Comparison of ENCODE assay signal across 8 cellular contexts in genomic region chr3:124351430-124352142, GRCh38.
A peak's percentile ranks its signal among the peaks of the same experiment; 100 is the strongest.
DNase-seq lines count a peak whose midpoint lies in the region; ATAC-seq and TF ChIP-seq lines count a peak whose summit lies in the region.

No MANE protein-coding gene starts in this region.

- no peaks in the 10 kb centered on the region for H3K4me1 Mint-ChIP-seq in activated CD4-positive, alpha-beta memory T cell treated with anti-CD3 and anti-CD28 coated beads for 36 hours (ENCODE audit: low read depth)

- peak; percentile 38 for DNase-seq in COLO668 (lab: John Stamatoyannopoulos, UW; ENCODE audit: unreplicated experiment)
- DNase-seq in HFF-Myc (ENCODE audit: extremely low read depth, low read depth), result peak; percentile 31
- DNase-seq in NCI-H748 (lab: John Stamatoyannopoulos, UW; ENCODE audit: unreplicated experiment), result peak; percentile 55
- peak; percentile 89 for DNase-seq in dedifferentiated amniotic fluid mesenchymal stem cell (ENCODE audit: extremely low spot score)
- DNase-seq in stimulated activated naive CD8-positive, alpha-beta T cell treated with anti-CD3 and anti-CD28 coated beads, Interleukin-15, Interleukin-2, amounts not matched to agents 100 U/mL and 50 U/mL, for 24 hours, result no peak
- no peak for DNase-seq in activated CD4-positive, alpha-beta memory T cell treated with anti-CD3 and anti-CD28 coated beads for 36 hours

- no peak for ATAC-seq in GM21723 (IDR thresholded peaks at IDR 0.05; ENCODE audit: unreplicated experiment)
- no peak for ATAC-seq in stimulated activated naive CD8-positive, alpha-beta T cell treated with anti-CD3 and anti-CD28 coated beads, Interleukin-15, Interleukin-2, amounts not matched to agents 100 U/mL and 50 U/mL, for 24 hours

- CTCF ChIA-PET in activated CD4-positive, alpha-beta memory T cell treated with anti-CD3 and anti-CD28 coated beads for 36 hours (lab: Charles Lee), result interaction anchor here (0.6 to 2.5 kb wide), 7 partner anchors 13 to 208 kb away, joined by 3 to 9 read pairs (median 3); no protein-coding TSS in a partner anchor

- H3K9me3 Mint-ChIP-seq in activated CD4-positive, alpha-beta memory T cell treated with anti-CD3 and anti-CD28 coated beads for 36 hours, result no peaks in the 10 kb centered on the region

- no peak overlapping the region for H3K9ac ChIP-seq in liver (ENCODE audit: low read depth in 1 of 2, low read length in 2 of 2)

- no peak overlapping the region for H3K4me3 Mint-ChIP-seq in activated CD4-positive, alpha-beta memory T cell treated with anti-CD3 and anti-CD28 coated beads for 36 hours

- H3K27me3 ChIP-seq in liver (ENCODE audit: control insufficient read depth in 4 of 4, insufficient read depth in 4 of 4, low read length in 3 of 4), result no peaks in the 10 kb centered on the region

- H3K27ac Mint-ChIP-seq in activated CD4-positive, alpha-beta memory T cell treated with anti-CD3 and anti-CD28 coated beads for 36 hours, result no peak overlapping the region

- POLR2A ChIA-PET in activated CD4-positive, alpha-beta memory T cell treated with anti-CD3 and anti-CD28 coated beads for 36 hours (lab: Charles Lee), result no interaction called here

- peak; percentile 47 for TF ChIP-seq CTCF in HFF-Myc (IDR thresholded peaks at IDR 0.05; ENCODE audit: low read depth, low read length, missing control alignments)
- TF ChIP-seq CTCF in liver (IDR thresholded peaks at IDR 0.05; ENCODE audit: low read depth, low read length, missing input control), result peak; percentile 79

- no peaks in the 10 kb centered on the region for H3K4me1 ChIP-seq in liver (ENCODE audit: control insufficient read depth in 4 of 4, insufficient read depth in 4 of 4, low read length in 3 of 4)

- H3K4me3 ChIP-seq in HFF-Myc (replicated peaks; ENCODE audit: low read depth, low read length) (no peak overlapping the region), liver (ENCODE audit: low read depth in 1 of 3, low read length in 3 of 3) (no peak overlapping the region)

- H3K36me3 Mint-ChIP-seq in activated CD4-positive, alpha-beta memory T cell treated with anti-CD3 and anti-CD28 coated beads for 36 hours, result no peaks in the 10 kb centered on the region

- H3K9me3 ChIP-seq in liver (ENCODE audit: control insufficient read depth in 4 of 4, low read length in 3 of 4), result no peaks in the 10 kb centered on the region

- no peak overlapping the region for H3K27ac ChIP-seq in liver (ENCODE audit: low read depth in 1 of 2, low read length in 2 of 2)

- peaks cover under 1% of the 10 kb centered on the region for H3K27me3 Mint-ChIP-seq in activated CD4-positive, alpha-beta memory T cell treated with anti-CD3 and anti-CD28 coated beads for 36 hours

- 60% methylated on average over 4 of the region's 4 CpGs for WGBS in liver

- peak; percentile 97 to 98 for TF ChIP-seq RAD21 in liver (IDR thresholded peaks at IDR 0.05)

- intact Hi-C loops in activated CD4-positive, alpha-beta memory T cell treated with anti-CD3 and anti-CD28 coated beads for 36 hours (cut with micrococcal nuclease), result loop anchor here (1.0 to 5.0 kb wide), 2 partner anchors 117 to 201 kb away; no protein-coding TSS in a partner anchor

- H3K36me3 ChIP-seq in liver (ENCODE audit: control insufficient read depth in 4 of 4, insufficient read depth in 3 of 4, low read depth in 1 of 4, low read length in 3 of 4), result no peaks in the 10 kb centered on the region

TF ChIP-seq in liver, 16 proteins besides CTCF, POLR2A, EP300 and RAD21:
- TF ChIP-seq HNF4A (conservative IDR thresholded peaks at IDR 0.05) (no peak), YY1 (IDR thresholded peaks at IDR 0.05) (peak; percentile 38)

Comparison
In these comparisons a context has a peak if more than half of its experiments do, and no peak if none do; other contexts are left out.
1. DNase-seq: peak in COLO668 (single experiment), HFF-Myc (single experiment), NCI-H748 (single experiment) and dedifferentiated amniotic fluid mesenchymal stem cell (single experiment); none in stimulated activated naive CD8-positive, alpha-beta T cell treated with anti-CD3 and anti-CD28 coated beads, Interleukin-15, Interleukin-2, amounts not matched to agents 100 U/mL and 50 U/mL, for 24 hours (single experiment) and activated CD4-positive, alpha-beta memory T cell treated with anti-CD3 and anti-CD28 coated beads for 36 hours (single experiment).